ENCODE assay signal across 13 cellular contexts in the genomic region with DNA sequence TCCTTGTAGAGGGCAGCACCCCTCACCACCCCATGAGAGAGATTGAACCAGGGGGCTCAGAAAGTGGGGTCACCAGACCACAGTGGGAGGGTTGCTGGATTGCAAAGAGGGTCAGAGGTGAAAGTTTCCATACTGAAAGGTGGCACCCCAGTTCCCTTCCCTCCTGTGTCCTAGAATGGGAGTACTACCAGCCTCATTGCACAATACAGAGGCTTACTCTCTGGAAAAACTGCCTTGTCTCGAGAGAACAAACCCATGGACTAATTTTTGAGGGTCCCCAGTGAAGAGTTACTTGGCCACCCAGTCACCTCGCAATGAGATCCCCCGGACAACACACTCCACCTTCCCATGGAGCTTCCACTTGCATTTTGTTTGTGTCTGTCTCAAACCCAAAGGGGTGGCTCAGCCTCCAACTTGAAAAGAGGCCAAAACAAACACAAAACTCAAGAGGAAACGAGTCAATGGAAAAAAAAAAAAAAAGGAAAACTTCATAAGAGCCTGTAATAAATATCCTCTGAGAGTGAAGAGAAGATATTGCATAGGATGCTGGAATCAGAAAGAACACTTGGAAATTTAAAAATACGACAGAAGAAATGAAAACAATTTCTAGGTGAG. TPM values are rescaled to one million over a fixed set of nuclear protein-coding genes. Genes with fewer than 3 reads are reported as not detected.
A peak's percentile ranks its signal among the peaks of the same experiment; 100 is the strongest.
DNase-seq lines count a peak whose midpoint lies in the region; ATAC-seq and TF ChIP-seq lines count a peak whose summit lies in the region.
"Had no signal": no experiment of that assay in that cellular context is flagged by ENCODE, and none has a peak within 500 bp of the region (broad histone marks: within the 10 kb centered on the region; RNA-seq: fewer than 3 reads in every experiment).

No MANE protein-coding gene starts in this region.

- BruUV-seq in PC-9 (replicated peaks; lab: Mats Ljungman, UMichigan) = no TSS peak

- 78 to 86% methylated on average over 4 to 5 of the region's 5 CpGs for WGBS in endodermal cell (ENCODE audit: insufficient coverage in 1 of 2, insufficient read length in 1 of 2), 2 experiments

- H3K27ac ChIP-seq in PC-9 = peak overlapping the region; percentile 23
- H3K27ac ChIP-seq in endodermal cell (ENCODE audit: low read depth, low read length) = no peak overlapping the region
- H3K27ac ChIP-seq: C4-2B, SK-N-MC, upper lobe of right lung had no signal

- ATAC-seq in GM19351 (IDR thresholded peaks at IDR 0.05; ENCODE audit: unreplicated experiment) (no peak), GM18517 (IDR thresholded peaks at IDR 0.05; ENCODE audit: unreplicated experiment) (no peak)
- ATAC-seq: upper lobe of right lung had no signal

- H3K36me3 ChIP-seq in PC-9 (ENCODE audit: low read depth) (peaks cover 51% of the 10 kb centered on the region), endodermal cell (ENCODE audit: control insufficient read depth, insufficient read depth, low read length) (no peaks in the 10 kb centered on the region)
- H3K36me3 ChIP-seq: upper lobe of right lung had no signal

- no peaks in the 10 kb centered on the region for H3K9me2 ChIP-seq in PC-9 (ENCODE audit: insufficient read depth)

- intact Hi-C loops in PC-9 (cut with micrococcal nuclease; ENCODE audit: unreplicated experiment) = loop anchor here (5.0 kb wide), 1 partner anchor 32 kb away; no protein-coding TSS in a partner anchor

- H3K4me1 ChIP-seq in PC-9 (replicated peaks; ENCODE audit: insufficient read depth) (peaks cover 9% of the 10 kb centered on the region), endodermal cell (ENCODE audit: control insufficient read depth, insufficient read depth, low read length) (no peaks in the 10 kb centered on the region)

- peak overlapping the region; percentile 11; the same call in 1 of the 2 replicates for H3K4me2 ChIP-seq in PC-9

- H3K27me3 Mint-ChIP-seq in nephron (ENCODE audit: low read depth) (peaks cover 4% of the 10 kb centered on the region), endodermal cell (ENCODE audit: insufficient read depth) (peaks cover 17% of the 10 kb centered on the region)

- H3K9ac ChIP-seq in endodermal cell (ENCODE audit: extremely low read depth, low read length, poor library complexity, severe bottlenecking) = no peak overlapping the region

- H4K20me1 ChIP-seq in PC-9 (ENCODE audit: insufficient read depth) = no peaks in the 10 kb centered on the region

- no peak overlapping the region for H3K4me3 ChIP-seq in PC-9
- no peak overlapping the region for H3K4me3 ChIP-seq in endodermal cell (ENCODE audit: low read length)
- H3K4me3 ChIP-seq: SK-N-MC, upper lobe of right lung had no signal

- H3K9me3 Mint-ChIP-seq in nephron = peaks cover 10% of the 10 kb centered on the region
- peaks cover 3% of the 10 kb centered on the region for H3K9me3 Mint-ChIP-seq in endodermal cell

- H3K4me1 Mint-ChIP-seq in nephron (peaks cover 12% of the 10 kb centered on the region), endodermal cell (no peaks in the 10 kb centered on the region)

- H3K27ac Mint-ChIP-seq in nephron (peak overlapping the region; percentile 84 to 89 (median 88)), endodermal cell (no peak overlapping the region)

- POLR2A ChIA-PET in PC-9 (lab: Charles Lee; ENCODE audit: unreplicated experiment) = interaction anchor here (0.7 kb wide), 1 partner anchor 34 kb away, joined by 10 read pairs; no protein-coding TSS in a partner anchor

- peak overlapping the region in 1 of 3 experiments; percentile 26 for H3K4me3 Mint-ChIP-seq in nephron
- H3K4me3 Mint-ChIP-seq in endodermal cell = no peak overlapping the region

- TF ChIP-seq CTCF in PC-9 (conservative IDR thresholded peaks at IDR 0.05) (no peak), nephron (IDR thresholded peaks at IDR 0.05; ENCODE audit: unreplicated experiment in 3 of 3) (no peak), endodermal cell (conservative IDR thresholded peaks at IDR 0.05) (no peak)

- CTCF ChIA-PET in PC-9 (lab: Charles Lee) = interaction anchor here (0.7 kb wide), 1 partner anchor 77 kb away, joined by 11 read pairs; no protein-coding TSS in a partner anchor

- H3K79me2 ChIP-seq in PC-9 (ENCODE audit: low read depth) = no peaks in the 10 kb centered on the region

- DNase-seq in DMS53 treated with DMSO at 0.1 percent for 48 hours (lab: John Stamatoyannopoulos, UW; ENCODE audit: unreplicated experiment) (peak; percentile 34), PC-9 (no peak), fibroblast of gingiva (ENCODE audit: low read depth) (peak; percentile 73), endodermal cell (no peak)
- no peak for DNase-seq in activated T-cell treated with anti-CD3 and anti-CD28 coated beads, Interleukin-2, amount 50 U/mL, for 1 hour
- DNase-seq: activated CD4-positive, CD25-positive, alpha-beta regulatory T cell treated with anti-CD3 and anti-CD28 coated beads, Interleukin-2, amount 50 U/mL, for 72 hours; NCI-H526; upper lobe of right lung had no signal

- peaks cover 46% of the 10 kb centered on the region for H3F3A ChIP-seq in PC-9 (ENCODE audit: insufficient read depth, low read depth)

- H2AFZ ChIP-seq in PC-9 = no peak overlapping the region

- H3K27me3 ChIP-seq in PC-9 (ENCODE audit: insufficient read depth, low read depth) (no peaks in the 10 kb centered on the region), endodermal cell (ENCODE audit: control insufficient read depth, insufficient read depth, low read length, poor library complexity, severe bottlenecking) (no peaks in the 10 kb centered on the region)
- H3K27me3 ChIP-seq: upper lobe of right lung had no signal

- H3K9me3 ChIP-seq in PC-9 (ENCODE audit: insufficient read depth, low read depth) (no peaks in the 10 kb centered on the region), endodermal cell (ENCODE audit: control insufficient read depth, low read length) (no peaks in the 10 kb centered on the region)
- H3K9me3 ChIP-seq: upper lobe of right lung had no signal

- H3K36me3 Mint-ChIP-seq in nephron (ENCODE audit: low read depth) (peaks cover 7% of the 10 kb centered on the region), endodermal cell (ENCODE audit: low read depth) (no peaks in the 10 kb centered on the region)

RNA-seq across cellular contexts. Expression of a gene that starts 18.6 kb away (rescaled TPM):
- total RNA-seq in PC-9 (2021) (1.3 and 2.4 TPM in 2 replicates), endodermal cell (1 to 10 TPM in 1 of 2 donors, under 1 TPM in 1; 0.22 to 1.3 TPM)
- polyA plus RNA-seq in endodermal cell (2013, experiment 1 of 2) = 0.68 TPM
- 0.54 TPM for polyA plus RNA-seq in endodermal cell (2013, experiment 2 of 2)
- total RNA-seq: upper lobe of right lung had no signal

RNA-seq across cellular contexts. Expression of a gene that starts 19.9 kb away (rescaled TPM):
- total RNA-seq in PC-9 (2021) (172 and 175 TPM in 2 replicates), endodermal cell (1 to 10 TPM in 1 of 2 donors, under 1 TPM in 1; 0.95 to 3.3 TPM)
- 2.0 TPM for polyA plus RNA-seq in endodermal cell (2013, experiment 1 of 2)
- polyA plus RNA-seq in endodermal cell (2013, experiment 2 of 2) = 2.2 TPM

RNA-seq across cellular contexts. Expression of a gene that starts 43.7 kb away (rescaled TPM):
- total RNA-seq in PC-9 (2021) (8.5 and 17.8 TPM in 2 replicates), endodermal cell (under 1 TPM in 1 of 2 donors, not detected in 1; 0.22 TPM)
- 0.71 TPM for polyA plus RNA-seq in endodermal cell (2013, experiment 1 of 2)
- 1.6 TPM for polyA plus RNA-seq in endodermal cell (2013, experiment 2 of 2)

Comparison
In these comparisons a context has a peak if more than half of its experiments do, and no peak if none do; other contexts are left out.
1. DNase-seq: peak in DMS53 treated with DMSO at 0.1 percent for 48 hours (single experiment) and fibroblast of gingiva (single experiment); none in PC-9 (0 of 2), activated T-cell treated with anti-CD3 and anti-CD28 coated beads, Interleukin-2, amount 50 U/mL, for 1 hour (single experiment) and endodermal cell (single experiment).
2. RNA of a gene that starts 19.9 kb away (total RNA-seq): 172 to 175 TPM in PC-9; 0.95 to 3.3 TPM in endodermal cell; every median in the first group is over 10 times any median in the second.